In genomic region chr10:72215611-72216549, GRCh38 we compare ENCODE assay signal across 1 cellular context.
TF ChIP-seq lines count a peak whose summit lies in the region.

Gene ANAPC16, plus strand, starts transcription at chr10:72216012. Its CDS starts 7,903 bp downstream, at chr10:72223915.
Gene ASCC1, minus strand, starts transcription at chr10:72216276. Its CDS starts 2,978 bp downstream, at chr10:72213298.

TF ChIP-seq in A549, 52 proteins besides CTCF, POLR2A, EP300 and RAD21 (continued from another document):
- peak; percentile 90 for TF ChIP-seq MYC (IDR thresholded peaks at IDR 0.05; ENCODE audit: borderline replicate concordance, low read length)
- no peak for TF ChIP-seq RNF2 (IDR thresholded peaks at IDR 0.05; ENCODE audit: borderline replicate concordance, low read depth)
- TF ChIP-seq ZSCAN20 (CRISPR knock-in tag; IDR thresholded peaks at IDR 0.05) = no peak
- no peak for TF ChIP-seq MAFK (IDR thresholded peaks at IDR 0.05; ENCODE audit: partially characterized antibody)
- TF ChIP-seq TP53 (CRISPR knock-in tag; IDR thresholded peaks at IDR 0.05) = 0 out of 2 replicates have a peak, but pooled peaks have one; percentile 71
- 0 out of 2 replicates have a peak, but pooled peaks have one; percentile 12 for TF ChIP-seq PBX3 (IDR thresholded peaks at IDR 0.05)
- no peak for TF ChIP-seq HOXB13 (CRISPR knock-in tag; IDR thresholded peaks at IDR 0.05; ENCODE audit: low read depth)
- TF ChIP-seq HOXB5 (CRISPR knock-in tag; IDR thresholded peaks at IDR 0.05) = no peak
- TF ChIP-seq SREBF2 (IDR thresholded peaks at IDR 0.05) = no peak
- TF ChIP-seq RCOR1 (IDR thresholded peaks at IDR 0.05; ENCODE audit: low read depth, low read length) = no peak
- no peak for TF ChIP-seq KDM1A (IDR thresholded peaks at IDR 0.05; ENCODE audit: low read depth)
- peak; percentile 94 for TF ChIP-seq MAX (IDR thresholded peaks at IDR 0.05)
- no peak for TF ChIP-seq HEYL (CRISPR knock-in tag; IDR thresholded peaks at IDR 0.05)
- TF ChIP-seq, protein P1, sequence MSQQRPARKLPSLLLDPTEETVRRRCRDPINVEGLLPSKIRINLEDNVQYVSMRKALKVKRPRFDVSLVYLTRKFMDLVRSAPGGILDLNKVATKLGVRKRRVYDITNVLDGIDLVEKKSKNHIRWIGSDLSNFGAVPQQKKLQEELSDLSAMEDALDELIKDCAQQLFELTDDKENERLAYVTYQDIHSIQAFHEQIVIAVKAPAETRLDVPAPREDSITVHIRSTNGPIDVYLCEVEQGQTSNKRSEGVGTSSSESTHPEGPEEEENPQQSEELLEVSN (IDR thresholded peaks at IDR 0.05; ENCODE audit: borderline replicate concordance, low read depth) = peak; percentile 82
